In genomic region chr22:22891139-22891621, GRCh38 we compare ENCODE assay signal across 1 cellular context.
TF ChIP-seq lines count a peak whose summit lies in the region.

No MANE protein-coding gene starts in this region.

TF ChIP-seq in SK-N-SH treated with all-trans-retinoic acid at 6 μM for 48 hours, 23 proteins besides CTCF, POLR2A, EP300 and RAD21 (continued from another document):
- TF ChIP-seq CREB5 (CRISPR knock-in tag; IDR thresholded peaks at IDR 0.05; ENCODE audit: low read depth) (no peak), ZNF8 (CRISPR knock-in tag; IDR thresholded peaks at IDR 0.05) (no peak), TCF4 (CRISPR knock-in tag; IDR thresholded peaks at IDR 0.05; ENCODE audit: borderline replicate concordance) (no peak), OSR1 (CRISPR knock-in tag; IDR thresholded peaks at IDR 0.05) (no peak), ZNF565 (CRISPR knock-in tag; conservative IDR thresholded peaks at IDR 0.05; ENCODE audit: low read depth) (no peak)
